ENCODE assay signal across 13 cellular contexts in genomic region chr2:38277245-38278119, GRCh38.
DNase-seq lines count a peak whose midpoint lies in the region; ATAC-seq and TF ChIP-seq lines count a peak whose summit lies in the region.
"Had no signal": no experiment of that assay in that cellular context is flagged by ENCODE, and none has a peak within 500 bp of the region (broad histone marks: within the 10 kb centered on the region; RNA-seq: fewer than 3 reads in every experiment).

No MANE protein-coding gene starts in this region.

- no peaks in the 10 kb centered on the region for H3K79me2 ChIP-seq in Karpas-422 (ENCODE audit: low read length)

- CTCF ChIA-PET in AG04450 (lab: Charles Lee) = interaction anchor here (0.6 to 1.6 kb wide), 3 partner anchors 16 to 381 kb away, joined by 3 to 10 read pairs (median 9); no protein-coding TSS in a partner anchor
- CTCF ChIA-PET in CD8-positive, alpha-beta memory T cell (lab: Charles Lee) = no interaction called here

- H3K27ac Mint-ChIP-seq in activated naive CD8-positive, alpha-beta T cell treated with anti-CD3 and anti-CD28 coated beads for 36 hours = no peak overlapping the region
- H3K27ac Mint-ChIP-seq in CD8-positive, alpha-beta memory T cell = no peak overlapping the region
- H3K27ac Mint-ChIP-seq: activated T-helper 2 cell treated with anti-CD3 and anti-CD28 coated beads, Interferon-gamma antibody, Interleukin-2, Interleukin-4, amounts not matched to agents 10 μg/mL and 5 μg/mL and 100 μg/mL, durations not matched to agents 14 hours and 24 hours and 36 hours; natural killer cell had no signal

- H4K20me1 ChIP-seq in Karpas-422 (ENCODE audit: insufficient read depth, low read depth, low read length) = no peaks in the 10 kb centered on the region

- H3K4me3 ChIP-seq in AG04450 (ENCODE audit: low read depth, low read length) (no peak overlapping the region), Karpas-422 (ENCODE audit: low read length) (no peak overlapping the region), left lung (no peak overlapping the region)
- no peak overlapping the region for H3K4me3 ChIP-seq in CD8-positive, alpha-beta memory T cell (ENCODE audit: low read length)

- H3K27me3 ChIP-seq in AG04450 (ENCODE audit: control insufficient read depth, insufficient read depth, low read length) = peaks cover 8% of the 10 kb centered on the region
- no peaks in the 10 kb centered on the region for H3K27me3 ChIP-seq in Karpas-422 (ENCODE audit: low read length)
- no peaks in the 10 kb centered on the region for H3K27me3 ChIP-seq in left lung
- no peaks in the 10 kb centered on the region for H3K27me3 ChIP-seq in CD8-positive, alpha-beta memory T cell (ENCODE audit: insufficient read depth, low read length, poor library complexity, severe bottlenecking)

- no peaks in the 10 kb centered on the region for H3K9me2 ChIP-seq in Karpas-422 (replicated peaks; ENCODE audit: insufficient read depth, low read length)

- peak overlapping the region; percentile 42 for H2AFZ ChIP-seq in Karpas-422 (ENCODE audit: low read length)

- H3K9me3 Mint-ChIP-seq in activated naive CD8-positive, alpha-beta T cell treated with anti-CD3 and anti-CD28 coated beads for 36 hours = no peaks in the 10 kb centered on the region
- H3K9me3 Mint-ChIP-seq in CD8-positive, alpha-beta memory T cell = no peaks in the 10 kb centered on the region
- H3K9me3 Mint-ChIP-seq: activated T-helper 2 cell treated with anti-CD3 and anti-CD28 coated beads, Interferon-gamma antibody, Interleukin-2, Interleukin-4, amounts not matched to agents 10 μg/mL and 5 μg/mL and 100 μg/mL, durations not matched to agents 14 hours and 24 hours and 36 hours; central memory CD8-positive, alpha-beta T cell; natural killer cell had no signal

- H3K4me3 Mint-ChIP-seq in activated naive CD8-positive, alpha-beta T cell treated with anti-CD3 and anti-CD28 coated beads for 36 hours = no peak overlapping the region
- H3K4me3 Mint-ChIP-seq in CD8-positive, alpha-beta memory T cell = no peak overlapping the region
- H3K4me3 Mint-ChIP-seq: central memory CD8-positive, alpha-beta T cell; natural killer cell had no signal

- peaks cover 2% of the 10 kb centered on the region for H3K4me1 Mint-ChIP-seq in activated naive CD8-positive, alpha-beta T cell treated with anti-CD3 and anti-CD28 coated beads for 36 hours
- H3K4me1 Mint-ChIP-seq in CD8-positive, alpha-beta memory T cell = peaks cover 0 to 2% (median 0%) of the 10 kb centered on the region in 3 donors
- H3K4me1 Mint-ChIP-seq: central memory CD8-positive, alpha-beta T cell had no signal

- H3K27ac ChIP-seq in AG04450 (ENCODE audit: low read depth, low read length) (no peak overlapping the region), Karpas-422 (ENCODE audit: low read length) (peak overlapping the region; percentile 62), left lung (peak overlapping the region in 1 of 2 donors; percentile 39)
- H3K27ac ChIP-seq in CD8-positive, alpha-beta memory T cell (ENCODE audit: low read depth, low read length) = no peak overlapping the region

- intact Hi-C loops in left lung (cut with DNase I) = loop anchor here in 1 of 2 donors (10.0 kb wide), 1 partner anchor 293 kb away; no protein-coding TSS in a partner anchor

- H3K36me3 ChIP-seq in Karpas-422 (ENCODE audit: insufficient read depth, low read length) (no peaks in the 10 kb centered on the region), left lung (no peaks in the 10 kb centered on the region)
- H3K36me3 ChIP-seq in CD8-positive, alpha-beta memory T cell (ENCODE audit: insufficient read depth, low read length) = no peaks in the 10 kb centered on the region

- no peaks in the 10 kb centered on the region for H3K27me3 Mint-ChIP-seq in activated naive CD8-positive, alpha-beta T cell treated with anti-CD3 and anti-CD28 coated beads for 36 hours
- H3K27me3 Mint-ChIP-seq in CD8-positive, alpha-beta memory T cell = peaks cover 3 to 5% of the 10 kb centered on the region in 2 donors
- H3K27me3 Mint-ChIP-seq: central memory CD8-positive, alpha-beta T cell had no signal

- peak overlapping the region; percentile 41 for H3K4me2 ChIP-seq in Karpas-422 (ENCODE audit: low read depth, low read length, poor library complexity, severe bottlenecking)

- DNase-seq in AG04450 (ENCODE audit: low read depth, low spot score) = peak; percentile 24
- DNase-seq in Karpas-422 = peak; percentile 50
- peak; percentile 16 for DNase-seq in astrocyte of the hippocampus (ENCODE audit: low read depth, low spot score)
- DNase-seq in left lung = no peak
- DNase-seq in activated naive CD8-positive, alpha-beta T cell treated with anti-CD3 and anti-CD28 coated beads for 36 hours = no peak
- no peak for DNase-seq in CD8-positive, alpha-beta memory T cell
- DNase-seq in NCI-H446 treated with DMSO at 0.1 percent for 48 hours (lab: John Stamatoyannopoulos, UW) = no peak
- no peak for DNase-seq in central memory CD4-positive, alpha-beta T cell
- DNase-seq: activated CD4-positive, alpha-beta T cell treated with anti-CD3 and anti-CD28 coated beads for 48 hours; erythroblast; natural killer cell had no signal

- H3K9ac ChIP-seq in Karpas-422 (ENCODE audit: low read length) = no peak overlapping the region

- no peaks in the 10 kb centered on the region for H3K36me3 Mint-ChIP-seq in activated naive CD8-positive, alpha-beta T cell treated with anti-CD3 and anti-CD28 coated beads for 36 hours
- H3K36me3 Mint-ChIP-seq in CD8-positive, alpha-beta memory T cell = no peaks in the 10 kb centered on the region
- H3K36me3 Mint-ChIP-seq: natural killer cell had no signal

- POLR2A ChIA-PET in AG04450 (lab: Yijun Ruan, JAX) = no interaction called here
- POLR2A ChIA-PET in CD8-positive, alpha-beta memory T cell (lab: Charles Lee) = no interaction called here

- ATAC-seq in left lung = peak; percentile 38
- ATAC-seq: natural killer cell had no signal

- TF ChIP-seq CTCF in AG04450 (IDR thresholded peaks at IDR 0.05; ENCODE audit: low read depth, low read length) = no peak
- TF ChIP-seq CTCF in left lung (IDR thresholded peaks at IDR 0.05) = no peak

- H3K9me3 ChIP-seq in AG04450 (ENCODE audit: control insufficient read depth, insufficient read depth, low read length) (no peaks in the 10 kb centered on the region), Karpas-422 (ENCODE audit: low read length) (no peaks in the 10 kb centered on the region), left lung (no peaks in the 10 kb centered on the region)
- no peaks in the 10 kb centered on the region for H3K9me3 ChIP-seq in CD8-positive, alpha-beta memory T cell (ENCODE audit: low read length)

- H3K4me1 ChIP-seq in Karpas-422 (ENCODE audit: low read length) (peaks cover 39% of the 10 kb centered on the region), left lung (peaks cover 0 to 8% of the 10 kb centered on the region in 2 donors)
- no peaks in the 10 kb centered on the region for H3K4me1 ChIP-seq in CD8-positive, alpha-beta memory T cell (ENCODE audit: insufficient read depth, low read length)

Comparison
In these comparisons a context has a peak if more than half of its experiments do, and no peak if none do; other contexts are left out.
1. DNase-seq: peak in AG04450 (single experiment), Karpas-422 (single experiment) and astrocyte of the hippocampus (single experiment); none in left lung (0 of 2), activated naive CD8-positive, alpha-beta T cell treated with anti-CD3 and anti-CD28 coated beads for 36 hours (single experiment), CD8-positive, alpha-beta memory T cell (0 of 5), NCI-H446 treated with DMSO at 0.1 percent for 48 hours (single experiment) and central memory CD4-positive, alpha-beta T cell (single experiment).